Comparison of ENCODE assay signal across 9 cellular contexts in genomic region chr3:149004622-149005021, GRCh38. TPM values are rescaled to one million over a fixed set of nuclear protein-coding genes. Genes with fewer than 3 reads are reported as not detected.
DNase-seq lines count a peak whose midpoint lies in the region; ATAC-seq lines count a peak whose summit lies in the region.
"Had no signal": no experiment of that assay in that cellular context is flagged by ENCODE, and none has a peak within 500 bp of the region (broad histone marks: within the 10 kb centered on the region; RNA-seq: fewer than 3 reads in every experiment).

No MANE protein-coding gene starts in this region.

- ATAC-seq in Right ventricle myocardium inferior (peak; percentile 55), left cardiac atrium (no peak), GM21515 (IDR thresholded peaks at IDR 0.05; ENCODE audit: unreplicated experiment) (no peak)

- DNase-seq in Right ventricle myocardium inferior (ENCODE audit: missing footprints) (no peak), left cardiac atrium (no peak), SK-MEL-5 (ENCODE audit: low read depth, low spot score) (peak; percentile 16), hypothalamus (lab: John Stamatoyannopoulos, UW) (peak in 29 of 51 donors; percentile 3 to 79 (median 36)), NCI-H446 (lab: John Stamatoyannopoulos, UW) (no peak), NCI-H226 (no peak)
- DNase-seq in stimulated activated CD4-positive, alpha-beta T cell treated with anti-CD3 and anti-CD28 coated beads, Interleukin-4, amount 100 ng/mL, for 24 hours = no peak
- DNase-seq: activated CD4-positive, alpha-beta T cell treated with anti-CD3 and anti-CD28 coated beads for 1 hour had no signal

- intact Hi-C loops in Right ventricle myocardium inferior (cut with DNase I) = no loop called here
- intact Hi-C loops in left cardiac atrium (cut with DNase I) = no loop called here

- in situ Hi-C loops in SK-MEL-5 (cut with HindIII; ENCODE audit: low pct_unique_long_range_greater_than_20kb, low sequenced_read_pairs) = no loop called here

RNA-seq across cellular contexts. Expression of gene GYG1, which starts 13.3 kb away (rescaled TPM):
- 202 TPM for total RNA-seq in Right ventricle myocardium inferior
- total RNA-seq in left cardiac atrium = 100 to 1,000 TPM; 104 to 125 TPM
- 35.0 and 35.3 TPM in 2 replicates for total RNA-seq in SK-MEL-5 (2014; rRNA removed; shearing (Covaris generic))
- 49.7 and 107 TPM in 2 replicates for polyA plus RNA-seq in SK-MEL-5 (2015; cell fraction: cytosol; rRNA removed)
- 27.6 and 28.6 TPM in 2 replicates for polyA plus RNA-seq in SK-MEL-5 (2015; cell fraction: nucleus; rRNA removed)

Comparison
In these comparisons a context has a peak if more than half of its experiments do, and no peak if none do; other contexts are left out.
1. DNase-seq: peak in SK-MEL-5 (single experiment) and hypothalamus (29 of 51); none in Right ventricle myocardium inferior (single experiment), left cardiac atrium (single experiment), NCI-H446 (0 of 2), stimulated activated CD4-positive, alpha-beta T cell treated with anti-CD3 and anti-CD28 coated beads, Interleukin-4, amount 100 ng/mL, for 24 hours (single experiment) and NCI-H226 (single experiment).